Comparison of ENCODE assay signal across 1 cellular context in the genomic region with DNA sequence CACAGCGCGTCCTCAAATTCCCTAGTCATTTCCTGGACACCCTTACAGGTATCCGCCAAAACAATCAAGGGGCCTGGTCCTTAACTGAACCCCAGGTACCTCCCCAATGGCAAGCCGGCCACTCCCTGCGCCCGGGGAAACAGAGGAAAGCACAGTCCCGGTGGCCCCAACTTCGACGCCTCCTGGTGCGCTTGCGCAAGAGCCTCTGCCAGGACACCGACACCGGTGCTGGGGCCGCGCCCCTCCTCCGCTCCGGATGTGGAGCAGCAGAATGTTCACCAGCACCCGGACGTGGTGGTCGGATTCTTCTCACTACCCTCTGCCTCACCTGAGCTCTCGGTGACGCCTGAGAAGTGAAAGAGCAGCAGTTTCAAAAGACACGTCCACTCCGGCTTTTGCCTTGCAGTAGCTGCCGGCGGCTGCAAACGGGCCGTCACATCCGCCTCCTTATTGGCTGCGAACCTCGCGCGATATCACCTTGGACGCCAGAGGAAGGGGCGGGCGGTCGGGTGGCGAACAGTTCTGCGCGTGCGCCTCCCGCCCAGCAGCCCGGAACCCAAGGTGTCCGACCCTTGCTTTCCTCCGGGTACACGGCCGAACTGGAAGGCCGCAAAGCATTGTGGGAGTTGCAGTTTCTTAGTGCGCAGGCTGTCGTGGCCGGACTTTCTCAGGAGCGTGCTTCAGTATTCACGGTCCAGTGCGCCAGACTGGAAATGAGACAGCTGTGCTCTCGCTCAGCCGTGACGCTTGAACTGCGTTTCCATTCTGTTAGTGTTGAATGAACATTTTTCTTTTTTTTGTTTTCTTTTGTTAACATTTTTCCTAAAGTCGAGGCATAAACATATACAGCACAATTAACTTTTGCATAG.
TF ChIP-seq lines count a peak whose summit lies in the region.

A gene with protein sequence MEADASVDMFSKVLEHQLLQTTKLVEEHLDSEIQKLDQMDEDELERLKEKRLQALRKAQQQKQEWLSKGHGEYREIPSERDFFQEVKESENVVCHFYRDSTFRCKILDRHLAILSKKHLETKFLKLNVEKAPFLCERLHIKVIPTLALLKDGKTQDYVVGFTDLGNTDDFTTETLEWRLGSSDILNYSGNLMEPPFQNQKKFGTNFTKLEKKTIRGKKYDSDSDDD (minus strand): TSS at position 423 of the 869 bp plus-strand sequence. CDS start 3,123 bp downstream, outside the sequence.

TF ChIP-seq in HepG2, 621 proteins besides CTCF, POLR2A, EP300 and RAD21 (continued from another document and continues in another):
- TF ChIP-seq, protein P1, sequence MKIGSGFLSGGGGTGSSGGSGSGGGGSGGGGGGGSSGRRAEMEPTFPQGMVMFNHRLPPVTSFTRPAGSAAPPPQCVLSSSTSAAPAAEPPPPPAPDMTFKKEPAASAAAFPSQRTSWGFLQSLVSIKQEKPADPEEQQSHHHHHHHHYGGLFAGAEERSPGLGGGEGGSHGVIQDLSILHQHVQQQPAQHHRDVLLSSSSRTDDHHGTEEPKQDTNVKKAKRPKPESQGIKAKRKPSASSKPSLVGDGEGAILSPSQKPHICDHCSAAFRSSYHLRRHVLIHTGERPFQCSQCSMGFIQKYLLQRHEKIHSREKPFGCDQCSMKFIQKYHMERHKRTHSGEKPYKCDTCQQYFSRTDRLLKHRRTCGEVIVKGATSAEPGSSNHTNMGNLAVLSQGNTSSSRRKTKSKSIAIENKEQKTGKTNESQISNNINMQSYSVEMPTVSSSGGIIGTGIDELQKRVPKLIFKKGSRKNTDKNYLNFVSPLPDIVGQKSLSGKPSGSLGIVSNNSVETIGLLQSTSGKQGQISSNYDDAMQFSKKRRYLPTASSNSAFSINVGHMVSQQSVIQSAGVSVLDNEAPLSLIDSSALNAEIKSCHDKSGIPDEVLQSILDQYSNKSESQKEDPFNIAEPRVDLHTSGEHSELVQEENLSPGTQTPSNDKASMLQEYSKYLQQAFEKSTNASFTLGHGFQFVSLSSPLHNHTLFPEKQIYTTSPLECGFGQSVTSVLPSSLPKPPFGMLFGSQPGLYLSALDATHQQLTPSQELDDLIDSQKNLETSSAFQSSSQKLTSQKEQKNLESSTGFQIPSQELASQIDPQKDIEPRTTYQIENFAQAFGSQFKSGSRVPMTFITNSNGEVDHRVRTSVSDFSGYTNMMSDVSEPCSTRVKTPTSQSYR (CRISPR knock-in tag; IDR thresholded peaks at IDR 0.05; ENCODE audit: borderline replicate concordance), result peak; percentile 53; the same call in 1 of the 2 replicates
- TF ChIP-seq U2AF2 (IDR thresholded peaks at IDR 0.05; ENCODE audit: low read depth, low read length) (0 out of 2 replicates have a peak, but pooled peaks have one; percentile 18), FOXA3 (CRISPR knock-in tag; IDR thresholded peaks at IDR 0.05) (peak; percentile 81), ZNF180 (CRISPR knock-in tag; IDR thresholded peaks at IDR 0.05; ENCODE audit: borderline replicate concordance, low read depth) (no peak), GATAD1 (CRISPR knock-in tag; IDR thresholded peaks at IDR 0.05) (peak; percentile 97), ELF4 (CRISPR knock-in tag; IDR thresholded peaks at IDR 0.05; ENCODE audit: borderline replicate concordance) (no peak), NKX3-1 (CRISPR knock-in tag; IDR thresholded peaks at IDR 0.05) (peak; percentile 57), ZNF10 (CRISPR knock-in tag; IDR thresholded peaks at IDR 0.05; ENCODE audit: borderline replicate concordance, low read depth) (no peak), REPIN1 (CRISPR knock-in tag; IDR thresholded peaks at IDR 0.05; ENCODE audit: borderline replicate concordance, low read depth) (peak; percentile 95), ZNF121 (CRISPR knock-in tag; IDR thresholded peaks at IDR 0.05) (peak; percentile 50; the same call in 1 of the 2 replicates), ZMYM2 (CRISPR knock-in tag; IDR thresholded peaks at IDR 0.05) (no peak), SSRP1 (CRISPR knock-in tag; IDR thresholded peaks at IDR 0.05) (no peak), ZNF510 (CRISPR knock-in tag; IDR thresholded peaks at IDR 0.05; ENCODE audit: low read depth) (no peak), ELF1 (CRISPR knock-in tag; IDR thresholded peaks at IDR 0.05) (peak; percentile 96), SMARCC2 (IDR thresholded peaks at IDR 0.05) (no peak), RORA (CRISPR knock-in tag; IDR thresholded peaks at IDR 0.05) (no peak), BCL6 (CRISPR knock-in tag; IDR thresholded peaks at IDR 0.05) (peak; percentile 60), ZNF564 (CRISPR knock-in tag; IDR thresholded peaks at IDR 0.05) (no peak; the same call in 1 of the 2 replicates), SIX4 (CRISPR knock-in tag; IDR thresholded peaks at IDR 0.05) (peak; percentile 61), ZBTB7B (CRISPR knock-in tag; IDR thresholded peaks at IDR 0.05) (0 out of 2 replicates have a peak, but pooled peaks have one; percentile 41), SOX5 (CRISPR knock-in tag; IDR thresholded peaks at IDR 0.05; ENCODE audit: borderline replicate concordance) (peak; percentile 59; the same call in 1 of the 2 replicates)
- TF ChIP-seq, protein P2, sequence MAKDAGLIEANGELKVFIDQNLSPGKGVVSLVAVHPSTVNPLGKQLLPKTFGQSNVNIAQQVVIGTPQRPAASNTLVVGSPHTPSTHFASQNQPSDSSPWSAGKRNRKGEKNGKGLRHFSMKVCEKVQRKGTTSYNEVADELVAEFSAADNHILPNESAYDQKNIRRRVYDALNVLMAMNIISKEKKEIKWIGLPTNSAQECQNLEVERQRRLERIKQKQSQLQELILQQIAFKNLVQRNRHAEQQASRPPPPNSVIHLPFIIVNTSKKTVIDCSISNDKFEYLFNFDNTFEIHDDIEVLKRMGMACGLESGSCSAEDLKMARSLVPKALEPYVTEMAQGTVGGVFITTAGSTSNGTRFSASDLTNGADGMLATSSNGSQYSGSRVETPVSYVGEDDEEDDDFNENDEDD (CRISPR knock-in tag; IDR thresholded peaks at IDR 0.05; ENCODE audit: borderline replicate concordance), result peak; percentile 89
- TF ChIP-seq, protein P3, sequence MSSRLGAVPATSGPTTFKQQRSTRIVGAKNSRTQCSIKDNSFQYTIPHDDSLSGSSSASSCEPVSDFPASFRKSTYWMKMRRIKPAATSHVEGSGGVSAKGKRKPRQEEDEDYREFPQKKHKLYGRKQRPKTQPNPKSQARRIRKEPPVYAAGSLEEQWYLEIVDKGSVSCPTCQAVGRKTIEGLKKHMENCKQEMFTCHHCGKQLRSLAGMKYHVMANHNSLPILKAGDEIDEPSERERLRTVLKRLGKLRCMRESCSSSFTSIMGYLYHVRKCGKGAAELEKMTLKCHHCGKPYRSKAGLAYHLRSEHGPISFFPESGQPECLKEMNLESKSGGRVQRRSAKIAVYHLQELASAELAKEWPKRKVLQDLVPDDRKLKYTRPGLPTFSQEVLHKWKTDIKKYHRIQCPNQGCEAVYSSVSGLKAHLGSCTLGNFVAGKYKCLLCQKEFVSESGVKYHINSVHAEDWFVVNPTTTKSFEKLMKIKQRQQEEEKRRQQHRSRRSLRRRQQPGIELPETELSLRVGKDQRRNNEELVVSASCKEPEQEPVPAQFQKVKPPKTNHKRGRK (CRISPR knock-in tag; IDR thresholded peaks at IDR 0.05), result peak; percentile 77; the same call in 1 of the 2 replicates
- TF ChIP-seq, protein P4, sequence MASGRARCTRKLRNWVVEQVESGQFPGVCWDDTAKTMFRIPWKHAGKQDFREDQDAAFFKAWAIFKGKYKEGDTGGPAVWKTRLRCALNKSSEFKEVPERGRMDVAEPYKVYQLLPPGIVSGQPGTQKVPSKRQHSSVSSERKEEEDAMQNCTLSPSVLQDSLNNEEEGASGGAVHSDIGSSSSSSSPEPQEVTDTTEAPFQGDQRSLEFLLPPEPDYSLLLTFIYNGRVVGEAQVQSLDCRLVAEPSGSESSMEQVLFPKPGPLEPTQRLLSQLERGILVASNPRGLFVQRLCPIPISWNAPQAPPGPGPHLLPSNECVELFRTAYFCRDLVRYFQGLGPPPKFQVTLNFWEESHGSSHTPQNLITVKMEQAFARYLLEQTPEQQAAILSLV (CRISPR knock-in tag; IDR thresholded peaks at IDR 0.05; ENCODE audit: borderline replicate concordance), result peak; percentile 96
- TF ChIP-seq, protein P5, sequence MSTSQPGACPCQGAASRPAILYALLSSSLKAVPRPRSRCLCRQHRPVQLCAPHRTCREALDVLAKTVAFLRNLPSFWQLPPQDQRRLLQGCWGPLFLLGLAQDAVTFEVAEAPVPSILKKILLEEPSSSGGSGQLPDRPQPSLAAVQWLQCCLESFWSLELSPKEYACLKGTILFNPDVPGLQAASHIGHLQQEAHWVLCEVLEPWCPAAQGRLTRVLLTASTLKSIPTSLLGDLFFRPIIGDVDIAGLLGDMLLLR (CRISPR knock-in tag; IDR thresholded peaks at IDR 0.05), result no peak; the same call in 1 of the 2 replicates
- TF ChIP-seq, protein P6, sequence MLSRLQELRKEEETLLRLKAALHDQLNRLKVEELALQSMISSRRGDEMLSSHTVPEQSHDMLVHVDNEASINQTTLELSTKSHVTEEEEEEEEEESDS (CRISPR knock-in tag; IDR thresholded peaks at IDR 0.05; ENCODE audit: borderline replicate concordance), result no peak
- TF ChIP-seq, protein P7, sequence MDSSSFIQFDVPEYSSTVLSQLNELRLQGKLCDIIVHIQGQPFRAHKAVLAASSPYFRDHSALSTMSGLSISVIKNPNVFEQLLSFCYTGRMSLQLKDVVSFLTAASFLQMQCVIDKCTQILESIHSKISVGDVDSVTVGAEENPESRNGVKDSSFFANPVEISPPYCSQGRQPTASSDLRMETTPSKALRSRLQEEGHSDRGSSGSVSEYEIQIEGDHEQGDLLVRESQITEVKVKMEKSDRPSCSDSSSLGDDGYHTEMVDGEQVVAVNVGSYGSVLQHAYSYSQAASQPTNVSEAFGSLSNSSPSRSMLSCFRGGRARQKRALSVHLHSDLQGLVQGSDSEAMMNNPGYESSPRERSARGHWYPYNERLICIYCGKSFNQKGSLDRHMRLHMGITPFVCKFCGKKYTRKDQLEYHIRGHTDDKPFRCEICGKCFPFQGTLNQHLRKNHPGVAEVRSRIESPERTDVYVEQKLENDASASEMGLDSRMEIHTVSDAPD (CRISPR knock-in tag; IDR thresholded peaks at IDR 0.05), result no peak; the same call in none of the 2 replicates
- TF ChIP-seq, protein P8, sequence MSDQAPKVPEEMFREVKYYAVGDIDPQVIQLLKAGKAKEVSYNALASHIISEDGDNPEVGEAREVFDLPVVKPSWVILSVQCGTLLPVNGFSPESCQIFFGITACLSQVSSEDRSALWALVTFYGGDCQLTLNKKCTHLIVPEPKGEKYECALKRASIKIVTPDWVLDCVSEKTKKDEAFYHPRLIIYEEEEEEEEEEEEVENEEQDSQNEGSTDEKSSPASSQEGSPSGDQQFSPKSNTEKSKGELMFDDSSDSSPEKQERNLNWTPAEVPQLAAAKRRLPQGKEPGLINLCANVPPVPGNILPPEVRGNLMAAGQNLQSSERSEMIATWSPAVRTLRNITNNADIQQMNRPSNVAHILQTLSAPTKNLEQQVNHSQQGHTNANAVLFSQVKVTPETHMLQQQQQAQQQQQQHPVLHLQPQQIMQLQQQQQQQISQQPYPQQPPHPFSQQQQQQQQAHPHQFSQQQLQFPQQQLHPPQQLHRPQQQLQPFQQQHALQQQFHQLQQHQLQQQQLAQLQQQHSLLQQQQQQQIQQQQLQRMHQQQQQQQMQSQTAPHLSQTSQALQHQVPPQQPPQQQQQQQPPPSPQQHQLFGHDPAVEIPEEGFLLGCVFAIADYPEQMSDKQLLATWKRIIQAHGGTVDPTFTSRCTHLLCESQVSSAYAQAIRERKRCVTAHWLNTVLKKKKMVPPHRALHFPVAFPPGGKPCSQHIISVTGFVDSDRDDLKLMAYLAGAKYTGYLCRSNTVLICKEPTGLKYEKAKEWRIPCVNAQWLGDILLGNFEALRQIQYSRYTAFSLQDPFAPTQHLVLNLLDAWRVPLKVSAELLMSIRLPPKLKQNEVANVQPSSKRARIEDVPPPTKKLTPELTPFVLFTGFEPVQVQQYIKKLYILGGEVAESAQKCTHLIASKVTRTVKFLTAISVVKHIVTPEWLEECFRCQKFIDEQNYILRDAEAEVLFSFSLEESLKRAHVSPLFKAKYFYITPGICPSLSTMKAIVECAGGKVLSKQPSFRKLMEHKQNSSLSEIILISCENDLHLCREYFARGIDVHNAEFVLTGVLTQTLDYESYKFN (CRISPR knock-in tag; conservative IDR thresholded peaks at IDR 0.05), result peak; percentile 54
- TF ChIP-seq, protein P9, sequence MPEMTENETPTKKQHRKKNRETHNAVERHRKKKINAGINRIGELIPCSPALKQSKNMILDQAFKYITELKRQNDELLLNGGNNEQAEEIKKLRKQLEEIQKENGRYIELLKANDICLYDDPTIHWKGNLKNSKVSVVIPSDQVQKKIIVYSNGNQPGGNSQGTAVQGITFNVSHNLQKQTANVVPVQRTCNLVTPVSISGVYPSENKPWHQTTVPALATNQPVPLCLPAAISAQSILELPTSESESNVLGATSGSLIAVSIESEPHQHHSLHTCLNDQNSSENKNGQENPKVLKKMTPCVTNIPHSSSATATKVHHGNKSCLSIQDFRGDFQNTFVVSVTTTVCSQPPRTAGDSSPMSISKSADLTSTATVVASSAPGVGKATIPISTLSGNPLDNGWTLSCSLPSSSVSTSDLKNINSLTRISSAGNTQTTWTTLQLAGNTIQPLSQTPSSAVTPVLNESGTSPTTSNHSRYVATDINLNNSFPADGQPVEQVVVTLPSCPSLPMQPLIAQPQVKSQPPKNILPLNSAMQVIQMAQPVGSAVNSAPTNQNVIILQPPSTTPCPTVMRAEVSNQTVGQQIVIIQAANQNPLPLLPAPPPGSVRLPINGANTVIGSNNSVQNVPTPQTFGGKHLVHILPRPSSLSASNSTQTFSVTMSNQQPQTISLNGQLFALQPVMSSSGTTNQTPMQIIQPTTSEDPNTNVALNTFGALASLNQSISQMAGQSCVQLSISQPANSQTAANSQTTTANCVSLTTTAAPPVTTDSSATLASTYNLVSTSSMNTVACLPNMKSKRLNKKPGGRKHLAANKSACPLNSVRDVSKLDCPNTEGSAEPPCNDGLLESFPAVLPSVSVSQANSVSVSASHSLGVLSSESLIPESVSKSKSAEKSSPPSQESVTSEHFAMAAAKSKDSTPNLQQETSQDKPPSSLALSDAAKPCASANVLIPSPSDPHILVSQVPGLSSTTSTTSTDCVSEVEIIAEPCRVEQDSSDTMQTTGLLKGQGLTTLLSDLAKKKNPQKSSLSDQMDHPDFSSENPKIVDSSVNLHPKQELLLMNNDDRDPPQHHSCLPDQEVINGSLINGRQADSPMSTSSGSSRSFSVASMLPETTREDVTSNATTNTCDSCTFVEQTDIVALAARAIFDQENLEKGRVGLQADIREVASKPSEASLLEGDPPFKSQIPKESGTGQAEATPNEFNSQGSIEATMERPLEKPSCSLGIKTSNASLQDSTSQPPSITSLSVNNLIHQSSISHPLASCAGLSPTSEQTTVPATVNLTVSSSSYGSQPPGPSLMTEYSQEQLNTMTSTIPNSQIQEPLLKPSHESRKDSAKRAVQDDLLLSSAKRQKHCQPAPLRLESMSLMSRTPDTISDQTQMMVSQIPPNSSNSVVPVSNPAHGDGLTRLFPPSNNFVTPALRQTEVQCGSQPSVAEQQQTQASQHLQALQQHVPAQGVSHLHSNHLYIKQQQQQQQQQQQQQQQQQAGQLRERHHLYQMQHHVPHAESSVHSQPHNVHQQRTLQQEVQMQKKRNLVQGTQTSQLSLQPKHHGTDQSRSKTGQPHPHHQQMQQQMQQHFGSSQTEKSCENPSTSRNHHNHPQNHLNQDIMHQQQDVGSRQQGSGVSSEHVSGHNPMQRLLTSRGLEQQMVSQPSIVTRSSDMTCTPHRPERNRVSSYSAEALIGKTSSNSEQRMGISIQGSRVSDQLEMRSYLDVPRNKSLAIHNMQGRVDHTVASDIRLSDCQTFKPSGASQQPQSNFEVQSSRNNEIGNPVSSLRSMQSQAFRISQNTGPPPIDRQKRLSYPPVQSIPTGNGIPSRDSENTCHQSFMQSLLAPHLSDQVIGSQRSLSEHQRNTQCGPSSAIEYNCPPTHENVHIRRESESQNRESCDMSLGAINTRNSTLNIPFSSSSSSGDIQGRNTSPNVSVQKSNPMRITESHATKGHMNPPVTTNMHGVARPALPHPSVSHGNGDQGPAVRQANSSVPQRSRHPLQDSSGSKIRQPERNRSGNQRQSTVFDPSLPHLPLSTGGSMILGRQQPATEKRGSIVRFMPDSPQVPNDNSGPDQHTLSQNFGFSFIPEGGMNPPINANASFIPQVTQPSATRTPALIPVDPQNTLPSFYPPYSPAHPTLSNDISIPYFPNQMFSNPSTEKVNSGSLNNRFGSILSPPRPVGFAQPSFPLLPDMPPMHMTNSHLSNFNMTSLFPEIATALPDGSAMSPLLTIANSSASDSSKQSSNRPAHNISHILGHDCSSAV (CRISPR knock-in tag; IDR thresholded peaks at IDR 0.05; ENCODE audit: borderline replicate concordance), result peak; percentile 87; the same call in 1 of the 2 replicates
